Comparison of ENCODE assay signal across 15 cellular contexts in the genomic region with DNA sequence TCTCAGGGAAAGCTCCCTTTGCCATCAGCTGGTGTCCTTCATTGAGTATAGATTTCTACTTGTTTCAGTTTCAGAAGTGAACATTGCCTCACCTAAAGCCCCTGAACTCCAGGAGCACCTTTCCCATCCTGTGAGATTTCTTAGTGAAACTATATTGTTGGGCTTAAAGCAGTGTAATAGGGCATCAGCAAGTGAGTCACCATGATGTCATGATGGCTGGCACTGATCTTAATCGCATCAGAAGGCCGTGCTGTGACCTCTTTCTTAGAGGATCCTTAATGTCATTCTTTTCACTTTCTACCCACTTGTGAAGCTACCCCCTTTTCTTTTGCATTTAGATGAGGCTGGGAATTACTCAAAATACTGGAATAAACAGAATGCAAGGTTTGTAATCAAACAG.
DNase-seq lines count a peak whose midpoint lies in the region; ATAC-seq and TF ChIP-seq lines count a peak whose summit lies in the region.
"Had no signal": no experiment of that assay in that cellular context is flagged by ENCODE, and none has a peak within 500 bp of the region (broad histone marks: within the 10 kb centered on the region; RNA-seq: fewer than 3 reads in every experiment).

No MANE protein-coding gene starts in this region.

- H3K4me1 Mint-ChIP-seq in glutamatergic neuron (ENCODE audit: low read depth, unreplicated experiment), result no peaks in the 10 kb centered on the region
- H3K4me1 Mint-ChIP-seq: CD4-positive, CD25-positive, alpha-beta regulatory T cell; CD8-positive, alpha-beta memory T cell had no signal

- peaks cover 4% of the 10 kb centered on the region for H3K36me3 Mint-ChIP-seq in glutamatergic neuron (ENCODE audit: unreplicated experiment)
- H3K36me3 Mint-ChIP-seq: CD4-positive, CD25-positive, alpha-beta regulatory T cell; CD8-positive, alpha-beta memory T cell had no signal

- H3K27me3 Mint-ChIP-seq in glutamatergic neuron (ENCODE audit: unreplicated experiment), result no peaks in the 10 kb centered on the region
- H3K27me3 Mint-ChIP-seq: CD4-positive, CD25-positive, alpha-beta regulatory T cell; CD8-positive, alpha-beta memory T cell had no signal

- intact Hi-C loops in left colon (cut with DNase I, micrococcal nuclease), result no loop called here

- no peak for TF ChIP-seq CTCF in glutamatergic neuron (IDR thresholded peaks at IDR 0.05; ENCODE audit: partially characterized antibody, unreplicated experiment)

- ATAC-seq in left colon, result no peak
- ATAC-seq: GM12878 had no signal

- no peak overlapping the region for H3K27ac Mint-ChIP-seq in glutamatergic neuron (ENCODE audit: unreplicated experiment)
- H3K27ac Mint-ChIP-seq: CD4-positive, CD25-positive, alpha-beta regulatory T cell; CD8-positive, alpha-beta memory T cell had no signal

- DNase-seq in A172 (ENCODE audit: low spot score) (peak; percentile 63), EL (peak; percentile 11), HT1080 (ENCODE audit: low read depth) (peak; percentile 44), RKO (ENCODE audit: low spot score) (peak; percentile 31), glutamatergic neuron (no peak), left colon (no peak), middle frontal gyrus (ENCODE audit: extremely low spot score, low spot score) (no peak)
- no peak for DNase-seq in effector CD4-positive, alpha-beta T cell
- DNase-seq: ACHN; BE2C; C1 segment of cervical spinal cord; Caco-2; CD4-positive, CD25-positive, alpha-beta regulatory T cell; CD8-positive, alpha-beta memory T cell had no signal

- no peak overlapping the region for H3K4me3 Mint-ChIP-seq in glutamatergic neuron (ENCODE audit: unreplicated experiment)
- H3K4me3 Mint-ChIP-seq: CD4-positive, CD25-positive, alpha-beta regulatory T cell; CD8-positive, alpha-beta memory T cell had no signal

- H3K9me3 Mint-ChIP-seq in glutamatergic neuron (ENCODE audit: unreplicated experiment), result peaks cover 5% of the 10 kb centered on the region

Comparison
In these comparisons a context has a peak if more than half of its experiments do, and no peak if none do; other contexts are left out.
1. DNase-seq: peak in A172 (single experiment), EL (single experiment), HT1080 (single experiment) and RKO (single experiment); none in effector CD4-positive, alpha-beta T cell (single experiment), glutamatergic neuron (single experiment), left colon (0 of 2) and middle frontal gyrus (single experiment).